Comparison of ENCODE assay signal across 8 cellular contexts in the genomic region with DNA sequence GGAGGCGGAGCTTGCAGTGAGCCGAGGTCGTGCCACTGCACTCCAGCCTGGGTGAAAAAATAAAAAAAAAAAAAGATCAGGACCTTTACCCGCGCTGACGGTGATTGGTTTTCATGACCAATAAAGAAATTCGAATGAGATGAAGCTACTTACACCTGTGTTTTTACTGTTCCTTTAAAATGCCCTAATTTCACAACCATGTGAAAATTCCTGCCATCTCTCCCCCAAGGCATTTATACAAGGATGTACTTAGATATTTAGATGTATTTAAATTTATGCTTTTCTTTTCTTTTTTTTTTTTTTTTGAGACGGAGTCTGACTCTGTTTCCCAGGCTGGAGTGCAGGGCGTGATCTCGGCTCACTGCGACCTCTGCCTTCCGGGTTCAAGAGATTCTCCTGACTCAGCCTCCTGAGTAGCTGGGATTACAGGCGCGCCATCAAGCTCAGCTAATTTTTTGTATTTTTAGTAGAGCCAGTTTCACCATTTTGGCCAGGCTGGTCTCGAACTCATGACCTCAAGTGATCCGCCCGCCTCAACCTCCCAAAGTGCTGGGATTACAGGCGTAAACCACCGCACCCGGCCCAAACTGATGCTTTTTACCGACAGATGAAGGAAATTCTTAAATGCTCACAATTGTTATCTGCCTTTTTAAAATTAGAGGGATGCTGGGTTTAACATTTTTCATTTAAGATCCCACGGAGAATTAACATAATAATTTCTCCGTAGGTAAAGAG. TPM values are rescaled to one million over a fixed set of nuclear protein-coding genes. Genes with fewer than 3 reads are reported as not detected.
DNase-seq lines count a peak whose midpoint lies in the region; ATAC-seq and TF ChIP-seq lines count a peak whose summit lies in the region.

No MANE protein-coding gene starts in this region.

- H3K4me3 Mint-ChIP-seq in activated naive CD8-positive, alpha-beta T cell treated with anti-CD3 and anti-CD28 coated beads, Interleukin-2, amount 10 ng/mL, durations not matched to agents 7 days and 5 days: peak overlapping the region; percentile 91
- H3K4me3 Mint-ChIP-seq in natural killer cell: peak overlapping the region; percentile 91

- H3K4me3 ChIP-seq in right atrium auricular region: peak overlapping the region in 1 of 2 donors; percentile 60

- no peak for DNase-seq in right atrium auricular region (ENCODE audit: low spot score)
- no peak for DNase-seq in Right ventricle myocardium superior
- DNase-seq in activated naive CD8-positive, alpha-beta T cell treated with anti-CD3 and anti-CD28 coated beads, Interleukin-2, amount 10 ng/mL, durations not matched to agents 7 days and 5 days: no peak
- DNase-seq in natural killer cell: no peak
- DNase-seq in DMS79 (lab: John Stamatoyannopoulos, UW): no peak
- no peak for DNase-seq in NCI-H2196 (lab: John Stamatoyannopoulos, UW; ENCODE audit: unreplicated experiment)
- no peak for DNase-seq in stimulated activated CD4-positive, alpha-beta T cell treated with anti-CD3 and anti-CD28 coated beads, Interleukin-15, amount 100 ng/mL, for 24 hours
- no peak for DNase-seq in NCI-H1436 (lab: John Stamatoyannopoulos, UW)

- H3K27ac Mint-ChIP-seq in activated naive CD8-positive, alpha-beta T cell treated with anti-CD3 and anti-CD28 coated beads, Interleukin-2, amount 10 ng/mL, durations not matched to agents 7 days and 5 days: peak overlapping the region; percentile 100
- H3K27ac Mint-ChIP-seq in natural killer cell: peak overlapping the region; percentile 98 to 99

- TF ChIP-seq CTCF in right atrium auricular region (IDR thresholded peaks at IDR 0.05) (no peak), natural killer cell (IDR thresholded peaks at IDR 0.05) (no peak)

- ATAC-seq in Right ventricle myocardium superior (ENCODE audit: poor library complexity) (no peak), natural killer cell (no peak)
- no peak for ATAC-seq in activated naive CD8-positive, alpha-beta T cell treated with anti-CD3 and anti-CD28 coated beads, Interleukin-2, amount 10 ng/mL, durations not matched to agents 7 days and 5 days (ENCODE audit: low read depth)

- H3K27me3 ChIP-seq in right atrium auricular region: no peaks in the 10 kb centered on the region

- H3K4me1 Mint-ChIP-seq in activated naive CD8-positive, alpha-beta T cell treated with anti-CD3 and anti-CD28 coated beads, Interleukin-2, amount 10 ng/mL, durations not matched to agents 7 days and 5 days: peaks cover 19% of the 10 kb centered on the region
- H3K4me1 Mint-ChIP-seq in natural killer cell: peaks cover 19 to 28% of the 10 kb centered on the region in 2 donors

- H3K27me3 Mint-ChIP-seq in activated naive CD8-positive, alpha-beta T cell treated with anti-CD3 and anti-CD28 coated beads, Interleukin-2, amount 10 ng/mL, durations not matched to agents 7 days and 5 days: no peaks in the 10 kb centered on the region
- H3K27me3 Mint-ChIP-seq in natural killer cell (ENCODE audit: low read depth in 2 of 2): no peaks in the 10 kb centered on the region

- POLR2A ChIA-PET in activated naive CD8-positive, alpha-beta T cell treated with anti-CD3 and anti-CD28 coated beads, Interleukin-2, amount 10 ng/mL, durations not matched to agents 7 days and 5 days (lab: Charles Lee): interaction anchor here (0.7 to 5.1 kb wide), 15 partner anchors 13 to 1107 kb away, joined by 3 to 68 read pairs (median 4); a partner anchor contains a TSS

- H3K9me3 Mint-ChIP-seq in activated naive CD8-positive, alpha-beta T cell treated with anti-CD3 and anti-CD28 coated beads, Interleukin-2, amount 10 ng/mL, durations not matched to agents 7 days and 5 days: no peaks in the 10 kb centered on the region
- no peaks in the 10 kb centered on the region for H3K9me3 Mint-ChIP-seq in natural killer cell

- H3K9me3 ChIP-seq in right atrium auricular region: no peaks in the 10 kb centered on the region

- no peaks in the 10 kb centered on the region for H3K36me3 Mint-ChIP-seq in activated naive CD8-positive, alpha-beta T cell treated with anti-CD3 and anti-CD28 coated beads, Interleukin-2, amount 10 ng/mL, durations not matched to agents 7 days and 5 days
- no peaks in the 10 kb centered on the region for H3K36me3 Mint-ChIP-seq in natural killer cell

- intact Hi-C loops in Right ventricle myocardium superior (cut with DNase I): loop anchor here (5.0 to 10.0 kb wide), 2 partner anchors 44 to 138 kb away; a partner anchor contains a TSS
- intact Hi-C loops in natural killer cell (cut with micrococcal nuclease): loop anchor here (1.0 to 5.0 kb wide), 4 partner anchors 32 to 204 kb away; a partner anchor contains a TSS

- peaks cover 0 to 32% of the 10 kb centered on the region in 2 donors for H3K4me1 ChIP-seq in right atrium auricular region

- no peaks in the 10 kb centered on the region for H3K36me3 ChIP-seq in right atrium auricular region

- H3K27ac ChIP-seq in right atrium auricular region: peak overlapping the region; percentile 93 to 94

RNA-seq across cellular contexts. Expression of a gene that starts 3.1 kb away (rescaled TPM):
- 10 to 100 TPM; 44.6 to 89.1 TPM for total RNA-seq in right atrium auricular region
- total RNA-seq in Right ventricle myocardium superior: 181 TPM
- total RNA-seq in activated naive CD8-positive, alpha-beta T cell treated with anti-CD3 and anti-CD28 coated beads, Interleukin-2, amount 10 ng/mL, durations not matched to agents 7 days and 5 days: 10 to 100 TPM; 15.1 to 16.0 TPM
- 1 to 10 TPM; 6.9 to 7.3 (median 7.2) TPM for total RNA-seq in natural killer cell

RNA-seq across cellular contexts. Expression of a gene that starts 45.1 kb away (rescaled TPM):
- total RNA-seq in right atrium auricular region (10 to 100 TPM; 20.7 to 22.8 TPM), Right ventricle myocardium superior (27.8 TPM), natural killer cell (10 to 100 TPM; 20.4 to 28.2 (median 23.4) TPM)
- 10 to 100 TPM; 40.8 to 43.8 TPM for total RNA-seq in activated naive CD8-positive, alpha-beta T cell treated with anti-CD3 and anti-CD28 coated beads, Interleukin-2, amount 10 ng/mL, durations not matched to agents 7 days and 5 days
